In genomic region chr12:62832027-62832426, GRCh38 we compare ENCODE assay signal across 1 cellular context.
TF ChIP-seq lines count a peak whose summit lies in the region.

No MANE protein-coding gene starts in this region.

TF ChIP-seq in GM23338, 12 proteins besides CTCF, POLR2A, EP300 and RAD21 (continued from another document):
- no peak for TF ChIP-seq ZNF462 (CRISPR knock-in tag; IDR thresholded peaks at IDR 0.05)
- no peak for TF ChIP-seq ETS1 (IDR thresholded peaks at IDR 0.05)
